ENCODE assay signal across 21 cellular contexts in genomic region chr19:40724315-40724714, GRCh38. TPM values are rescaled to one million over a fixed set of nuclear protein-coding genes. Genes with fewer than 3 reads are reported as not detected.
A peak's percentile ranks its signal among the peaks of the same experiment; 100 is the strongest.
DNase-seq lines count a peak whose midpoint lies in the region; ATAC-seq and TF ChIP-seq lines count a peak whose summit lies in the region.
"Had no signal": no experiment of that assay in that cellular context is flagged by ENCODE, and none has a peak within 500 bp of the region (broad histone marks: within the 10 kb centered on the region; RNA-seq: fewer than 3 reads in every experiment).

No MANE protein-coding gene starts in this region.

- peak overlapping the region; percentile 70 for H3K27ac Mint-ChIP-seq in activated CD4-positive, alpha-beta T cell treated with anti-CD3 and anti-CD28 coated beads for 36 hours
- H3K27ac Mint-ChIP-seq in activated naive CD8-positive, alpha-beta T cell treated with anti-CD3 and anti-CD28 coated beads, Interleukin-2, amount 50 U/mL, for 24 hours: no peak overlapping the region
- no peak overlapping the region for H3K27ac Mint-ChIP-seq in activated naive CD8-positive, alpha-beta T cell treated with anti-CD3 and anti-CD28 coated beads for 36 hours
- peak overlapping the region; percentile 87 for H3K27ac Mint-ChIP-seq in activated T-helper 17 cell treated with anti-CD3 and anti-CD28 coated beads, Interleukin-2, amount 50 U/mL, for 72 hours
- peak overlapping the region in 1 of 2 donors; percentile 92 for H3K27ac Mint-ChIP-seq in stimulated activated naive CD8-positive, alpha-beta T cell treated with anti-CD3 and anti-CD28 coated beads, Interleukin-15, amount 100 ng/mL, for 72 hours

- H3K4me1 Mint-ChIP-seq in activated CD4-positive, alpha-beta T cell treated with anti-CD3 and anti-CD28 coated beads for 36 hours: peaks cover 43% of the 10 kb centered on the region
- H3K4me1 Mint-ChIP-seq in activated naive CD8-positive, alpha-beta T cell treated with anti-CD3 and anti-CD28 coated beads, Interleukin-2, amount 50 U/mL, for 24 hours: peaks cover 41% of the 10 kb centered on the region
- H3K4me1 Mint-ChIP-seq in activated naive CD8-positive, alpha-beta T cell treated with anti-CD3 and anti-CD28 coated beads for 36 hours: peaks cover 29% of the 10 kb centered on the region
- peaks cover 30% of the 10 kb centered on the region for H3K4me1 Mint-ChIP-seq in activated T-helper 17 cell treated with anti-CD3 and anti-CD28 coated beads, Interleukin-2, amount 50 U/mL, for 72 hours
- H3K4me1 Mint-ChIP-seq in stimulated activated naive CD8-positive, alpha-beta T cell treated with anti-CD3 and anti-CD28 coated beads, Interleukin-15, amount 100 ng/mL, for 72 hours: peaks cover 53% of the 10 kb centered on the region

- H3K36me3 Mint-ChIP-seq in activated CD4-positive, alpha-beta T cell treated with anti-CD3 and anti-CD28 coated beads for 36 hours (ENCODE audit: low read depth): peaks cover 38% of the 10 kb centered on the region
- H3K36me3 Mint-ChIP-seq in activated naive CD8-positive, alpha-beta T cell treated with anti-CD3 and anti-CD28 coated beads, Interleukin-2, amount 50 U/mL, for 24 hours (ENCODE audit: low read depth): peaks cover 17% of the 10 kb centered on the region
- peaks cover 30% of the 10 kb centered on the region for H3K36me3 Mint-ChIP-seq in activated naive CD8-positive, alpha-beta T cell treated with anti-CD3 and anti-CD28 coated beads for 36 hours
- peaks cover 92% of the 10 kb centered on the region for H3K36me3 Mint-ChIP-seq in activated T-helper 17 cell treated with anti-CD3 and anti-CD28 coated beads, Interleukin-2, amount 50 U/mL, for 72 hours (ENCODE audit: low read depth)

- DNase-seq in activated CD4-positive, alpha-beta T cell treated with anti-CD3 and anti-CD28 coated beads for 36 hours: peak; percentile 23
- no peak for DNase-seq in activated CD4-positive, alpha-beta T cell treated with anti-CD3 and anti-CD28 coated beads for 4 hours
- DNase-seq in activated naive CD8-positive, alpha-beta T cell treated with anti-CD3 and anti-CD28 coated beads, Interleukin-2, amount 50 U/mL, for 24 hours: no peak
- no peak for DNase-seq in activated naive CD8-positive, alpha-beta T cell treated with anti-CD3 and anti-CD28 coated beads for 36 hours
- DNase-seq in stimulated activated naive CD8-positive, alpha-beta T cell treated with anti-CD3 and anti-CD28 coated beads, Interleukin-15, amount 100 ng/mL, for 72 hours: no peak
- DNase-seq in HEK293T (ENCODE audit: extremely low spot score) (no peak), germinal center (ENCODE audit: low spot score) (no peak)
- DNase-seq: AML-193; DMS79; GOT3; Karpas-422; MG63; NCI-H1048; NCI-H146; NCI-H2081; NCI-H748 treated with DMSO at 0.1 percent for 48 hours; NK-92 treated with Interleukin-12 subunit alpha and Interleukin-12 subunit beta, amount 100 ng/mL, for 24 hours; Peyer's patch had no signal

- CTCF ChIA-PET in activated CD4-positive, alpha-beta T cell treated with anti-CD3 and anti-CD28 coated beads for 36 hours (lab: Charles Lee): interaction anchor here (1.3 kb wide), 1 partner anchor 96 kb away, joined by 5 read pairs; no protein-coding TSS in a partner anchor
- CTCF ChIA-PET in HEK293T (lab: Yijun Ruan, JAX): no interaction called here

- peak; percentile 73 for ATAC-seq in activated CD4-positive, alpha-beta T cell treated with anti-CD3 and anti-CD28 coated beads for 36 hours
- ATAC-seq in activated naive CD8-positive, alpha-beta T cell treated with anti-CD3 and anti-CD28 coated beads, Interleukin-2, amount 50 U/mL, for 24 hours: peak; percentile 26
- ATAC-seq in activated T-helper 17 cell treated with anti-CD3 and anti-CD28 coated beads, Interleukin-2, amount 50 U/mL, for 72 hours (replicated peaks): peak; percentile 88
- peak; percentile 75 for ATAC-seq in stimulated activated naive CD8-positive, alpha-beta T cell treated with anti-CD3 and anti-CD28 coated beads, Interleukin-15, amount 100 ng/mL, for 72 hours
- ATAC-seq: HCT116 had no signal

- intact Hi-C loops in activated CD4-positive, alpha-beta T cell treated with anti-CD3 and anti-CD28 coated beads for 36 hours (cut with DNase I, micrococcal nuclease): loop anchor here in 1 of 2 experiments (2.0 kb wide), 1 partner anchor 26 kb away; the partner anchor contains the start of genes ACTMAP and SNRPA

- H3K9me3 Mint-ChIP-seq in activated CD4-positive, alpha-beta T cell treated with anti-CD3 and anti-CD28 coated beads for 36 hours (ENCODE audit: low read depth): no peaks in the 10 kb centered on the region
- H3K9me3 Mint-ChIP-seq in activated naive CD8-positive, alpha-beta T cell treated with anti-CD3 and anti-CD28 coated beads, Interleukin-2, amount 50 U/mL, for 24 hours: no peaks in the 10 kb centered on the region
- no peaks in the 10 kb centered on the region for H3K9me3 Mint-ChIP-seq in activated naive CD8-positive, alpha-beta T cell treated with anti-CD3 and anti-CD28 coated beads for 36 hours
- no peaks in the 10 kb centered on the region for H3K9me3 Mint-ChIP-seq in activated T-helper 17 cell treated with anti-CD3 and anti-CD28 coated beads, Interleukin-2, amount 50 U/mL, for 72 hours
- peaks cover 0 to 6% of the 10 kb centered on the region in 2 donors for H3K9me3 Mint-ChIP-seq in stimulated activated naive CD8-positive, alpha-beta T cell treated with anti-CD3 and anti-CD28 coated beads, Interleukin-15, amount 100 ng/mL, for 72 hours
- H3K9me3 Mint-ChIP-seq: IgD-negative memory B cell had no signal

- no peaks in the 10 kb centered on the region for H3K27me3 Mint-ChIP-seq in activated CD4-positive, alpha-beta T cell treated with anti-CD3 and anti-CD28 coated beads for 36 hours
- no peaks in the 10 kb centered on the region for H3K27me3 Mint-ChIP-seq in activated naive CD8-positive, alpha-beta T cell treated with anti-CD3 and anti-CD28 coated beads, Interleukin-2, amount 50 U/mL, for 24 hours
- no peaks in the 10 kb centered on the region for H3K27me3 Mint-ChIP-seq in activated naive CD8-positive, alpha-beta T cell treated with anti-CD3 and anti-CD28 coated beads for 36 hours
- H3K27me3 Mint-ChIP-seq in activated T-helper 17 cell treated with anti-CD3 and anti-CD28 coated beads, Interleukin-2, amount 50 U/mL, for 72 hours: no peaks in the 10 kb centered on the region
- H3K27me3 Mint-ChIP-seq in stimulated activated naive CD8-positive, alpha-beta T cell treated with anti-CD3 and anti-CD28 coated beads, Interleukin-15, amount 100 ng/mL, for 72 hours: no peaks in the 10 kb centered on the region
- H3K27me3 Mint-ChIP-seq: IgD-negative memory B cell had no signal

- no peak overlapping the region for H3K4me3 Mint-ChIP-seq in activated CD4-positive, alpha-beta T cell treated with anti-CD3 and anti-CD28 coated beads for 36 hours
- no peak overlapping the region for H3K4me3 Mint-ChIP-seq in activated naive CD8-positive, alpha-beta T cell treated with anti-CD3 and anti-CD28 coated beads, Interleukin-2, amount 50 U/mL, for 24 hours
- no peak overlapping the region for H3K4me3 Mint-ChIP-seq in activated naive CD8-positive, alpha-beta T cell treated with anti-CD3 and anti-CD28 coated beads for 36 hours
- peak overlapping the region; percentile 57 for H3K4me3 Mint-ChIP-seq in activated T-helper 17 cell treated with anti-CD3 and anti-CD28 coated beads, Interleukin-2, amount 50 U/mL, for 72 hours
- peak overlapping the region in 1 of 2 donors; percentile 7 for H3K4me3 Mint-ChIP-seq in stimulated activated naive CD8-positive, alpha-beta T cell treated with anti-CD3 and anti-CD28 coated beads, Interleukin-15, amount 100 ng/mL, for 72 hours

- POLR2A ChIA-PET in activated CD4-positive, alpha-beta T cell treated with anti-CD3 and anti-CD28 coated beads for 36 hours (lab: Charles Lee): interaction anchor here (0.5 kb wide), 1 partner anchor 46 kb away, joined by 3 read pairs; no protein-coding TSS in a partner anchor
- POLR2A ChIA-PET in HEK293T (lab: Yijun Ruan, JAX): no interaction called here

TF ChIP-seq in HEK293T, 16 proteins besides CTCF, POLR2A, EP300 and RAD21 (continues in another document):
- TF ChIP-seq ZNF384 (IDR thresholded peaks at IDR 0.05) (no peak), BHLHE40 (IDR thresholded peaks at IDR 0.05; ENCODE audit: borderline replicate concordance) (no peak), FOXM1 (IDR thresholded peaks at IDR 0.05; ENCODE audit: borderline replicate concordance) (no peak), CTBP1 (IDR thresholded peaks at IDR 0.05; ENCODE audit: borderline replicate concordance) (no peak), NFRKB (IDR thresholded peaks at IDR 0.05) (no peak)

RNA-seq across cellular contexts. Expression of gene ITPKC, which starts 7.4 kb away (rescaled TPM):
- 1 to 10 TPM; 4.6 to 5.6 TPM for total RNA-seq in activated CD4-positive, alpha-beta T cell treated with anti-CD3 and anti-CD28 coated beads for 36 hours
- total RNA-seq in activated naive CD8-positive, alpha-beta T cell treated with anti-CD3 and anti-CD28 coated beads for 36 hours: 1 to 10 TPM; 3.8 to 4.1 TPM
- 10 to 100 TPM in 1 of 2 donors, 1 to 10 TPM in 1; 7.0 to 14.5 TPM for total RNA-seq in activated T-helper 17 cell treated with anti-CD3 and anti-CD28 coated beads, Interleukin-2, amount 50 U/mL, for 72 hours

RNA-seq across cellular contexts. Expression of gene COQ8B, which starts 7.6 kb away (rescaled TPM):
- total RNA-seq in activated CD4-positive, alpha-beta T cell treated with anti-CD3 and anti-CD28 coated beads for 36 hours: 10 to 100 TPM; 21.2 to 29.9 TPM
- 10 to 100 TPM; 18.9 to 25.3 TPM for total RNA-seq in activated naive CD8-positive, alpha-beta T cell treated with anti-CD3 and anti-CD28 coated beads for 36 hours
- 10 to 100 TPM; 31.0 to 54.8 TPM for total RNA-seq in activated T-helper 17 cell treated with anti-CD3 and anti-CD28 coated beads, Interleukin-2, amount 50 U/mL, for 72 hours

RNA-seq across cellular contexts. Expression of gene ACTMAP, which starts 26.0 kb away (rescaled TPM):
- 10 to 100 TPM; 15.0 to 18.0 TPM for total RNA-seq in activated CD4-positive, alpha-beta T cell treated with anti-CD3 and anti-CD28 coated beads for 36 hours
- total RNA-seq in activated naive CD8-positive, alpha-beta T cell treated with anti-CD3 and anti-CD28 coated beads for 36 hours: 10 to 100 TPM; 13.8 to 15.6 TPM
- 10 to 100 TPM; 13.0 to 16.6 TPM for total RNA-seq in activated T-helper 17 cell treated with anti-CD3 and anti-CD28 coated beads, Interleukin-2, amount 50 U/mL, for 72 hours

RNA-seq across cellular contexts. Expression of gene SNRPA, which starts 26.7 kb away (rescaled TPM):
- total RNA-seq in activated CD4-positive, alpha-beta T cell treated with anti-CD3 and anti-CD28 coated beads for 36 hours: 100 to 1,000 TPM; 245 to 465 TPM
- 100 to 1,000 TPM; 237 to 252 TPM for total RNA-seq in activated naive CD8-positive, alpha-beta T cell treated with anti-CD3 and anti-CD28 coated beads for 36 hours
- total RNA-seq in activated T-helper 17 cell treated with anti-CD3 and anti-CD28 coated beads, Interleukin-2, amount 50 U/mL, for 72 hours: 100 to 1,000 TPM; 171 to 175 TPM

RNA-seq across cellular contexts. Expression of gene NUMBL, which starts 33.9 kb away (rescaled TPM):
- total RNA-seq in activated CD4-positive, alpha-beta T cell treated with anti-CD3 and anti-CD28 coated beads for 36 hours: 10 to 100 TPM; 11.6 to 18.0 TPM
- total RNA-seq in activated naive CD8-positive, alpha-beta T cell treated with anti-CD3 and anti-CD28 coated beads for 36 hours: 10 to 100 TPM; 13.4 to 14.9 TPM
- 10 to 100 TPM; 16.4 to 37.3 TPM for total RNA-seq in activated T-helper 17 cell treated with anti-CD3 and anti-CD28 coated beads, Interleukin-2, amount 50 U/mL, for 72 hours

Comparison
In these comparisons a context has a peak if more than half of its experiments do, and no peak if none do; other contexts are left out.
1. ATAC-seq: peak in every context shown above with its lines; median percentile 88 in activated T-helper 17 cell treated with anti-CD3 and anti-CD28 coated beads, Interleukin-2, amount 50 U/mL, for 72 hours; 75 in stimulated activated naive CD8-positive, alpha-beta T cell treated with anti-CD3 and anti-CD28 coated beads, Interleukin-15, amount 100 ng/mL, for 72 hours; 73 in activated CD4-positive, alpha-beta T cell treated with anti-CD3 and anti-CD28 coated beads for 36 hours; 26 in activated naive CD8-positive, alpha-beta T cell treated with anti-CD3 and anti-CD28 coated beads, Interleukin-2, amount 50 U/mL, for 24 hours.
2. H3K27ac Mint-ChIP-seq: peak in activated CD4-positive, alpha-beta T cell treated with anti-CD3 and anti-CD28 coated beads for 36 hours (single experiment) and activated T-helper 17 cell treated with anti-CD3 and anti-CD28 coated beads, Interleukin-2, amount 50 U/mL, for 72 hours (single experiment); none in activated naive CD8-positive, alpha-beta T cell treated with anti-CD3 and anti-CD28 coated beads, Interleukin-2, amount 50 U/mL, for 24 hours (single experiment) and activated naive CD8-positive, alpha-beta T cell treated with anti-CD3 and anti-CD28 coated beads for 36 hours (single experiment).